Comparison of ENCODE assay signal across 21 cellular contexts in genomic region chr2:61185329-61185728, GRCh38. TPM values are rescaled to one million over a fixed set of nuclear protein-coding genes. Genes with fewer than 3 reads are reported as not detected.
A peak's percentile ranks its signal among the peaks of the same experiment; 100 is the strongest.
DNase-seq lines count a peak whose midpoint lies in the region; ATAC-seq lines count a peak whose summit lies in the region.
"Had no signal": no experiment of that assay in that cellular context is flagged by ENCODE, and none has a peak within 500 bp of the region (broad histone marks: within the 10 kb centered on the region; RNA-seq: fewer than 3 reads in every experiment).

No MANE protein-coding gene starts in this region.

- no peak overlapping the region for H3K27ac ChIP-seq in naive thymus-derived CD4-positive, alpha-beta T cell (ENCODE audit: low read depth, low read length)
- H3K27ac ChIP-seq: Peyer's patch, sigmoid colon, SJSA1, VCaP had no signal

- H3K27ac Mint-ChIP-seq in stimulated activated naive CD8-positive, alpha-beta T cell treated with anti-CD3 and anti-CD28 coated beads, Interleukin-15, Interleukin-2, amounts not matched to agents 100 ng/mL and 50 ng/mL, for 24 hours: peak overlapping the region; percentile 47
- H3K27ac Mint-ChIP-seq in activated CD4-positive, alpha-beta memory T cell treated with anti-CD3 and anti-CD28 coated beads for 36 hours: peak overlapping the region; percentile 8
- peak overlapping the region in 8 of 9 donors; percentile 6 to 86 (median 18) for H3K27ac Mint-ChIP-seq in naive thymus-derived CD4-positive, alpha-beta T cell
- H3K27ac Mint-ChIP-seq: stimulated activated memory B cell treated with anti-CD40 and anti-IgM and Interleukin-4, amounts not matched to agents 10 μg/mL and 1 μg/mL and 100 μg/mL, for 72 hours; T-helper 1 cell treated with Interleukin-12 subunit alpha and Interleukin-12 subunit beta and Interleukin-4 antibody, amounts not matched to agents 30 μg/mL and 1 μg/mL, for 36 hours had no signal

- H3K4me1 Mint-ChIP-seq in stimulated activated naive CD8-positive, alpha-beta T cell treated with anti-CD3 and anti-CD28 coated beads, Interleukin-15, Interleukin-2, amounts not matched to agents 100 ng/mL and 50 ng/mL, for 24 hours (ENCODE audit: low read depth): peaks cover 37% of the 10 kb centered on the region
- H3K4me1 Mint-ChIP-seq in activated CD4-positive, alpha-beta memory T cell treated with anti-CD3 and anti-CD28 coated beads for 36 hours (ENCODE audit: low read depth): peaks cover 38% of the 10 kb centered on the region
- peaks cover 30 to 54% (median 45%) of the 10 kb centered on the region in 7 donors for H3K4me1 Mint-ChIP-seq in naive thymus-derived CD4-positive, alpha-beta T cell

- H3K36me3 ChIP-seq in naive thymus-derived CD4-positive, alpha-beta T cell (ENCODE audit: control insufficient read depth in 2 of 3, insufficient read depth in 3 of 3, low read length in 3 of 3): peaks cover 21 to 97% (median 32%) of the 10 kb centered on the region in 3 experiments

- peaks cover 5 to 15% of the 10 kb centered on the region in 2 donors for H3K4me1 ChIP-seq in naive thymus-derived CD4-positive, alpha-beta T cell (ENCODE audit: control insufficient read depth in 2 of 2, insufficient read depth in 2 of 2, low read length in 2 of 2)
- H3K4me1 ChIP-seq: SJSA1 had no signal

- H3K4me3 Mint-ChIP-seq in stimulated activated naive CD8-positive, alpha-beta T cell treated with anti-CD3 and anti-CD28 coated beads, Interleukin-15, Interleukin-2, amounts not matched to agents 100 ng/mL and 50 ng/mL, for 24 hours: no peak overlapping the region
- no peak overlapping the region for H3K4me3 Mint-ChIP-seq in activated CD4-positive, alpha-beta memory T cell treated with anti-CD3 and anti-CD28 coated beads for 36 hours
- no peak overlapping the region for H3K4me3 Mint-ChIP-seq in naive thymus-derived CD4-positive, alpha-beta T cell
- H3K4me3 Mint-ChIP-seq: central memory CD8-positive, alpha-beta T cell; stimulated activated memory B cell treated with anti-CD40 and anti-IgM and Interleukin-4, amounts not matched to agents 10 μg/mL and 1 μg/mL and 100 μg/mL, for 72 hours; T-helper 1 cell treated with Interleukin-12 subunit alpha and Interleukin-12 subunit beta and Interleukin-4 antibody, amounts not matched to agents 30 μg/mL and 1 μg/mL, for 36 hours had no signal

- intact Hi-C loops in activated CD4-positive, alpha-beta memory T cell treated with anti-CD3 and anti-CD28 coated beads for 36 hours (cut with micrococcal nuclease): no loop called here
- intact Hi-C loops in naive thymus-derived CD4-positive, alpha-beta T cell (cut with micrococcal nuclease): no loop called here

- ATAC-seq in stimulated activated naive CD8-positive, alpha-beta T cell treated with anti-CD3 and anti-CD28 coated beads, Interleukin-15, Interleukin-2, amounts not matched to agents 100 U/mL and 50 U/mL, for 24 hours: no peak
- no peak for ATAC-seq in naive thymus-derived CD4-positive, alpha-beta T cell
- ATAC-seq in GM19467 (IDR thresholded peaks at IDR 0.05; ENCODE audit: unreplicated experiment): no peak
- no peak for ATAC-seq in HG03159 (IDR thresholded peaks at IDR 0.05; ENCODE audit: unreplicated experiment)
- ATAC-seq: HCT116; stimulated activated memory B cell treated with anti-CD40 and anti-IgM and Interleukin-4, amounts not matched to agents 10 μg/mL and 1 μg/mL and 100 μg/mL, for 72 hours had no signal

- H3K36me3 Mint-ChIP-seq in stimulated activated naive CD8-positive, alpha-beta T cell treated with anti-CD3 and anti-CD28 coated beads, Interleukin-15, Interleukin-2, amounts not matched to agents 100 ng/mL and 50 ng/mL, for 24 hours (ENCODE audit: low read depth): peaks cover 93% of the 10 kb centered on the region
- peaks cover 65% of the 10 kb centered on the region for H3K36me3 Mint-ChIP-seq in activated CD4-positive, alpha-beta memory T cell treated with anti-CD3 and anti-CD28 coated beads for 36 hours
- peaks cover 14 to 83% (median 56%) of the 10 kb centered on the region in 5 donors for H3K36me3 Mint-ChIP-seq in naive thymus-derived CD4-positive, alpha-beta T cell

- H3K27me3 ChIP-seq in naive thymus-derived CD4-positive, alpha-beta T cell (ENCODE audit: control insufficient read depth in 2 of 2, insufficient read depth in 2 of 2, low read length in 2 of 2): no peaks in the 10 kb centered on the region
- H3K27me3 ChIP-seq: Peyer's patch, sigmoid colon, SJSA1 had no signal

- no peak overlapping the region for H3K4me3 ChIP-seq in naive thymus-derived CD4-positive, alpha-beta T cell (ENCODE audit: low read length)
- H3K4me3 ChIP-seq: Peyer's patch, sigmoid colon, SJSA1 had no signal

- DNase-seq in stimulated activated naive CD8-positive, alpha-beta T cell treated with anti-CD3 and anti-CD28 coated beads, Interleukin-15, Interleukin-2, amounts not matched to agents 100 U/mL and 50 U/mL, for 24 hours: no peak
- no peak for DNase-seq in activated CD4-positive, alpha-beta memory T cell treated with anti-CD3 and anti-CD28 coated beads for 36 hours
- no peak for DNase-seq in naive thymus-derived CD4-positive, alpha-beta T cell
- DNase-seq in stimulated activated CD4-positive, alpha-beta T cell treated with anti-CD3 and anti-CD28 coated beads, Interleukin-4, amount 100 ng/mL, for 24 hours: no peak
- DNase-seq: erythroblast, hypothalamus, islet precursor cell, NCI-H1105 treated with DMSO at 0.1 percent for 48 hours, NCI-H2107, NCI-H524, Peyer's patch, sigmoid colon had no signal

- H3K9me3 ChIP-seq in naive thymus-derived CD4-positive, alpha-beta T cell (ENCODE audit: control insufficient read depth in 2 of 3, low read length in 3 of 3): no peaks in the 10 kb centered on the region
- H3K9me3 ChIP-seq: Peyer's patch, sigmoid colon, SJSA1 had no signal

- POLR2A ChIA-PET in activated CD4-positive, alpha-beta memory T cell treated with anti-CD3 and anti-CD28 coated beads for 36 hours (lab: Charles Lee): no interaction called here
- POLR2A ChIA-PET in naive thymus-derived CD4-positive, alpha-beta T cell (lab: Charles Lee): interaction anchor here (0.8 to 1.5 kb wide), 3 partner anchors 8 to 80 kb away, joined by 3 to 6 read pairs (median 5); no protein-coding TSS in a partner anchor

- CTCF ChIA-PET in activated CD4-positive, alpha-beta memory T cell treated with anti-CD3 and anti-CD28 coated beads for 36 hours (lab: Charles Lee): interaction anchor here (0.7 kb wide), 1 partner anchor 58 kb away, joined by 4 read pairs; no protein-coding TSS in a partner anchor
- CTCF ChIA-PET in naive thymus-derived CD4-positive, alpha-beta T cell (lab: Charles Lee): interaction anchor here (0.5 to 0.8 kb wide), 2 partner anchors 68 to 151 kb away, joined by 3 to 4 read pairs; no protein-coding TSS in a partner anchor

- H3K27me3 Mint-ChIP-seq in stimulated activated naive CD8-positive, alpha-beta T cell treated with anti-CD3 and anti-CD28 coated beads, Interleukin-15, Interleukin-2, amounts not matched to agents 100 ng/mL and 50 ng/mL, for 24 hours: no peaks in the 10 kb centered on the region
- H3K27me3 Mint-ChIP-seq in activated CD4-positive, alpha-beta memory T cell treated with anti-CD3 and anti-CD28 coated beads for 36 hours: no peaks in the 10 kb centered on the region
- H3K27me3 Mint-ChIP-seq in naive thymus-derived CD4-positive, alpha-beta T cell: no peaks in the 10 kb centered on the region
- H3K27me3 Mint-ChIP-seq: central memory CD8-positive, alpha-beta T cell; stimulated activated memory B cell treated with anti-CD40 and anti-IgM and Interleukin-4, amounts not matched to agents 10 μg/mL and 1 μg/mL and 100 μg/mL, for 72 hours had no signal

- H3K9me3 Mint-ChIP-seq in stimulated activated naive CD8-positive, alpha-beta T cell treated with anti-CD3 and anti-CD28 coated beads, Interleukin-15, Interleukin-2, amounts not matched to agents 100 ng/mL and 50 ng/mL, for 24 hours: no peaks in the 10 kb centered on the region
- no peaks in the 10 kb centered on the region for H3K9me3 Mint-ChIP-seq in activated CD4-positive, alpha-beta memory T cell treated with anti-CD3 and anti-CD28 coated beads for 36 hours
- H3K9me3 Mint-ChIP-seq in naive thymus-derived CD4-positive, alpha-beta T cell: peaks cover 0 to 1% (median 0%) of the 10 kb centered on the region in 11 donors
- H3K9me3 Mint-ChIP-seq: central memory CD8-positive, alpha-beta T cell; stimulated activated memory B cell treated with anti-CD40 and anti-IgM and Interleukin-4, amounts not matched to agents 10 μg/mL and 1 μg/mL and 100 μg/mL, for 72 hours; T-helper 1 cell treated with Interleukin-12 subunit alpha and Interleukin-12 subunit beta and Interleukin-4 antibody, amounts not matched to agents 30 μg/mL and 1 μg/mL, for 36 hours had no signal

RNA-seq across cellular contexts. Expression of gene C2orf74, which starts 23.3 kb away (rescaled TPM):
- 10 to 100 TPM; 14.7 to 15.9 TPM for total RNA-seq in activated CD4-positive, alpha-beta memory T cell treated with anti-CD3 and anti-CD28 coated beads for 36 hours
- total RNA-seq in naive thymus-derived CD4-positive, alpha-beta T cell: 10 to 100 TPM in 2 of 5 experiments, 1 to 10 TPM in 3; 5.1 to 24.2 (median 8.8) TPM
- polyA plus RNA-seq in naive thymus-derived CD4-positive, alpha-beta T cell: 10 to 100 TPM; 48.8 to 54.1 TPM
